14 cellular contexts compared by ENCODE assay signal in genomic region chr6:29672116-29672515, GRCh38. TPM values are rescaled to one million over a fixed set of nuclear protein-coding genes. Genes with fewer than 3 reads are reported as not detected.
"Had no signal": no experiment of that assay in that cellular context is flagged by ENCODE, and none has a peak within 500 bp of the region (broad histone marks: within the 10 kb centered on the region; RNA-seq: fewer than 3 reads in every experiment).

No MANE protein-coding gene starts in this region.

RNA-seq across cellular contexts. Expression of gene ZFP57, which starts 8.8 kb away (rescaled TPM):
- total RNA-seq: stomach, temporal lobe, thyroid gland, upper lobe of right lung, urinary bladder had no signal
- polyA plus RNA-seq: urinary bladder had no signal

RNA-seq across cellular contexts. Expression of gene MOG, which starts 15.2 kb away (rescaled TPM):
- total RNA-seq: stomach, subcutaneous adipose tissue, suprapubic skin, thoracic aorta, thyroid gland, tibial nerve, transverse colon, upper lobe of left lung, upper lobe of right lung, ureter, urinary bladder, uterus, vagina had no signal
- polyA plus RNA-seq: stomach, urinary bladder had no signal
